ENCODE assay signal across 8 cellular contexts in the genomic region with DNA sequence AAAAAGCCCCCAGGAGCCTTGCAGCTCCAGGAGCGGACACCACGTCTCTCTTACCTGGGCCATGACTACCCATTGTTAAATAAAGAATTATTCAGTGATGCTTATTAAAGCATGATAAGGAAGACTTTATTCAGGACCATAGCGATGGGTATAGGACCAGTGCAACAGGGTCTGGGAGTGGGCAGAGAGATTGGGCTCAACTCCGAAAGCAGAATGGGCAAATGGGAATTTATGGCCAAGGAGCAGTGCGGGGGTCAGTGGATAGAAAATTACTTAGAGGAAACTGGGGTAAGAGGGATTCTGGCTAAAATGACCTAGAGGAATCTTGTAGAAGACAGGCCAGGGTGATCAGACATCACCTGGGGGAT. TPM values are rescaled to one million over a fixed set of nuclear protein-coding genes. Genes with fewer than 3 reads are reported as not detected.
DNase-seq lines count a peak whose midpoint lies in the region; ATAC-seq and TF ChIP-seq lines count a peak whose summit lies in the region.

No MANE protein-coding gene starts in this region.

- H3K27ac Mint-ChIP-seq in CD4-positive, alpha-beta T cell: peak overlapping the region; percentile 92
- peak overlapping the region; percentile 96 for H3K27ac Mint-ChIP-seq in dendritic cell treated with granulocyte-macrophage colony-stimulating factor and Interleukin-4, amounts not matched to agents 40 ng/mL and 50 ng/mL, for 4 days
- peak overlapping the region; percentile 91 to 96 (median 96) for H3K27ac Mint-ChIP-seq in nephron

- intact Hi-C loops in CD4-positive, alpha-beta T cell (cut with DNase I, micrococcal nuclease): loop anchor here in 1 of 2 experiments (10.0 kb wide), 1 partner anchor 271 kb away; a partner anchor contains a TSS
- intact Hi-C loops in dendritic cell treated with granulocyte-macrophage colony-stimulating factor and Interleukin-4, amounts not matched to agents 40 ng/mL and 50 ng/mL, for 4 days (cut with micrococcal nuclease): loop anchor here (5.0 kb wide), 1 partner anchor 701 kb away; a partner anchor contains a TSS

- H3K9me3 Mint-ChIP-seq in CD4-positive, alpha-beta T cell: no peaks in the 10 kb centered on the region
- no peaks in the 10 kb centered on the region for H3K9me3 Mint-ChIP-seq in dendritic cell treated with granulocyte-macrophage colony-stimulating factor and Interleukin-4, amounts not matched to agents 40 ng/mL and 50 ng/mL, for 4 days
- no peaks in the 10 kb centered on the region for H3K9me3 Mint-ChIP-seq in nephron

- CTCF ChIA-PET in CD4-positive, alpha-beta T cell (lab: Charles Lee): no interaction called here

- no peaks in the 10 kb centered on the region for H3K9me3 ChIP-seq in CD4-positive, alpha-beta T cell (ENCODE audit: control insufficient read depth, low read length)
- H3K9me3 ChIP-seq in HUES6 (ENCODE audit: control insufficient read depth, insufficient read depth, low read depth, low read length): no peaks in the 10 kb centered on the region

- peaks cover 12% of the 10 kb centered on the region; the same call in 1 of the 2 replicates for H3K4me1 ChIP-seq in HUES6 (ENCODE audit: control insufficient read depth, insufficient read depth, low read length)

- peaks cover 31% of the 10 kb centered on the region for H3K36me3 ChIP-seq in HUES6 (ENCODE audit: control insufficient read depth, insufficient read depth, low read length)

- TF ChIP-seq CTCF in CD4-positive, alpha-beta T cell (IDR thresholded peaks at IDR 0.05): no peak
- no peak for TF ChIP-seq CTCF in nephron (IDR thresholded peaks at IDR 0.05; ENCODE audit: unreplicated experiment in 3 of 3)

- peaks cover 38% of the 10 kb centered on the region for H3K4me1 Mint-ChIP-seq in CD4-positive, alpha-beta T cell (ENCODE audit: low read depth)
- peaks cover 18% of the 10 kb centered on the region for H3K4me1 Mint-ChIP-seq in dendritic cell treated with granulocyte-macrophage colony-stimulating factor and Interleukin-4, amounts not matched to agents 40 ng/mL and 50 ng/mL, for 4 days (ENCODE audit: low read depth)
- peaks cover 24% of the 10 kb centered on the region for H3K4me1 Mint-ChIP-seq in nephron

- peak overlapping the region; percentile 66 for H3K27ac ChIP-seq in CD4-positive, alpha-beta T cell (ENCODE audit: low read depth, low read length)
- H3K27ac ChIP-seq in HUES6 (ENCODE audit: low read depth, low read length): no peak overlapping the region

- no peaks in the 10 kb centered on the region for H3K27me3 Mint-ChIP-seq in CD4-positive, alpha-beta T cell
- H3K27me3 Mint-ChIP-seq in dendritic cell treated with granulocyte-macrophage colony-stimulating factor and Interleukin-4, amounts not matched to agents 40 ng/mL and 50 ng/mL, for 4 days: peaks cover 2% of the 10 kb centered on the region
- H3K27me3 Mint-ChIP-seq in nephron (ENCODE audit: low read depth): no peaks in the 10 kb centered on the region

- peak overlapping the region; percentile 97 for H3K4me3 Mint-ChIP-seq in CD4-positive, alpha-beta T cell
- peak overlapping the region; percentile 99 for H3K4me3 Mint-ChIP-seq in dendritic cell treated with granulocyte-macrophage colony-stimulating factor and Interleukin-4, amounts not matched to agents 40 ng/mL and 50 ng/mL, for 4 days
- peak overlapping the region; percentile 99 to 100 (median 100) for H3K4me3 Mint-ChIP-seq in nephron

- no peak overlapping the region for H3K9ac ChIP-seq in HUES6 (ENCODE audit: low read length)

- peaks cover 40% of the 10 kb centered on the region for H3K36me3 Mint-ChIP-seq in CD4-positive, alpha-beta T cell (ENCODE audit: low read depth)
- H3K36me3 Mint-ChIP-seq in dendritic cell treated with granulocyte-macrophage colony-stimulating factor and Interleukin-4, amounts not matched to agents 40 ng/mL and 50 ng/mL, for 4 days (ENCODE audit: low read depth): peaks cover 33% of the 10 kb centered on the region
- H3K36me3 Mint-ChIP-seq in nephron (ENCODE audit: low read depth): peaks cover 13% of the 10 kb centered on the region

- no peak for ATAC-seq in CD4-positive, alpha-beta T cell (ENCODE audit: poor library complexity)
- ATAC-seq in HG03457 (IDR thresholded peaks at IDR 0.05; ENCODE audit: unreplicated experiment): no peak
- no peak for ATAC-seq in activated CD4-positive, CD25-positive, alpha-beta regulatory T cell treated with anti-CD3 and anti-CD28 coated beads, Interleukin-2, amount 50 U/mL, for 24 hours

- POLR2A ChIA-PET in CD4-positive, alpha-beta T cell (lab: Charles Lee): interaction anchor here (1.4 to 1.7 kb wide), 2 partner anchors 15 to 32 kb away, joined by 3 to 8 read pairs; no protein-coding TSS in a partner anchor

- H3K27me3 ChIP-seq in CD4-positive, alpha-beta T cell (ENCODE audit: control insufficient read depth, insufficient read depth, low read length): no peaks in the 10 kb centered on the region
- H3K27me3 ChIP-seq in HUES6 (ENCODE audit: control insufficient read depth, insufficient read depth, low read length): no peaks in the 10 kb centered on the region

- no peak for DNase-seq in CD4-positive, alpha-beta T cell
- no peak for DNase-seq in occipital lobe (lab: John Stamatoyannopoulos, UW)
- DNase-seq in NCI-H2171 (lab: John Stamatoyannopoulos, UW): no peak

- H3K4me3 ChIP-seq in HUES6 (ENCODE audit: low read depth, low read length): peak overlapping the region; percentile 95

RNA-seq across cellular contexts. Expression of a gene that starts 0.6 kb away (rescaled TPM):
- total RNA-seq in CD4-positive, alpha-beta T cell: 100 to 1,000 TPM; 143 to 149 TPM
- total RNA-seq in occipital lobe: 154 TPM
